Comparison of ENCODE assay signal across 22 cellular contexts in the genomic region with DNA sequence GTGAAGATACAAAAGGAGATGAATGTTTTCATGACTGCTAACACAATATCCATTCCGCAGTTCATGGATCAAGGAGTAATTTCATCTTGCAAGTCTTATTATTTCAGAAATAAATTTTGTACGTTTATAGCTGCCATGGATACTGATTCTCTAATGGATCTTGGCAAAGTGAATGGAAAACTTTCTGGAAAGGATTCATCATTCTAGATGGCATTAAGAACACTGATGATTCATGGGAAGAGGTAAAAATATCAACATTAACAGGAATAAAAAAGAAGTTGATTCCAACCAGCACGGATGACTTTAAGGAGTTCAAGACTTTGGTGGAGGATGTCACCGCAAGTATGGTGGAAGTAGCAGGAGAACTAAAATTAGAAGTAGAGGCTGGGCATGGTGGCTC. TPM values are rescaled to one million over a fixed set of nuclear protein-coding genes. Genes with fewer than 3 reads are reported as not detected.
"Had no signal": no experiment of that assay in that cellular context is flagged by ENCODE, and none has a peak within 500 bp of the region (broad histone marks: within the 10 kb centered on the region; RNA-seq: fewer than 3 reads in every experiment).

No MANE protein-coding gene starts in this region.

- DNase-seq: cerebellar nuclear complex; effector CD8-positive, alpha-beta T cell; endodermal cell; hypothalamus; immature natural killer cell; left ventricle myocardium superior; lower lobe of right lung; naive thymus-derived CD8-positive, alpha-beta T cell; nephron progenitor cell; nucleus accumbens; psoas muscle; right cardiac atrium; sigmoid colon; stimulated activated CD4-positive, alpha-beta T cell treated with anti-CD3 and anti-CD28 coated beads, Interleukin-2, amount 100 ng/mL, for 24 hours; stimulated activated CD4-positive, alpha-beta T cell treated with anti-CD3 and anti-CD28 coated beads, Interleukin-4, amount 100 ng/mL, for 24 hours; stimulated activated naive CD8-positive, alpha-beta T cell treated with anti-CD3 and anti-CD28 coated beads, Interleukin-15, Interleukin-2, amounts not matched to agents 100 U/mL and 50 U/mL, for 24 hours; transverse colon; upper lobe of right lung; uterus had no signal

- H3K9me3 ChIP-seq: lower lobe of right lung, transverse colon, uterus had no signal

- H3K27me3 ChIP-seq: esophagus muscularis mucosa, sigmoid colon, transverse colon, upper lobe of right lung, uterus had no signal

- H3K27ac ChIP-seq: lower lobe of right lung, psoas muscle, transverse colon, upper lobe of right lung, uterus had no signal

- H3K36me3 ChIP-seq: transverse colon, uterus had no signal

- H3K4me3 ChIP-seq: esophagus muscularis mucosa, lower lobe of right lung, psoas muscle, sigmoid colon, transverse colon, upper lobe of right lung, uterus had no signal

- H3K4me1 ChIP-seq: uterus had no signal

RNA-seq across cellular contexts. Expression of gene HUS1B, which starts 2.8 kb away (rescaled TPM):
- total RNA-seq: epithelial cell of proximal tubule, left ventricle myocardium superior, myocyte had no signal
- polyA plus RNA-seq: right cardiac atrium had no signal
